ENCODE assay signal across 1 cellular context in the genomic region with DNA sequence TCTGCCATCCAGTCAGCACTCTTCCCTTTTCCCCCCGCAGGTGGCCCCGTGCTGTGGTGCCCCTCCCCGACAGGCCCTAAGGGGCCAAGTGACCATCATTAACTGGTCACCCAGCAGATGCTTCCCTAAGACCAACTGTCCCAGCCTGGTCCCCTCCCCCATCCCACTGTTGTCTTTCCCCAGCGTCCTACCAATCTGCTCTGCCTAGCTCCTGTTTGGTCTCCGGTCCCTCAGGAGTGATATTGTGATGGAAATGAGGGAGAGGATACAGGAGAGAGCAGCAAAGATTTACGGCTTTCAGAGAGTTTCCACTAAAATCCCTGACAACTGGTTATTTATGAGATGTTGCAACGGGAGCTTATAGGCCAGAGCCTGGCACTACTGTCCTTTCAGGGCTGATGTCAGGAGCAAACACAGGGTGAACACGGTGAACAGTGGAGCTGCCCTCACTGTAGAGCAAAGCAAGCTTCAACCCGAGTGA.
TF ChIP-seq lines count a peak whose summit lies in the region.

No MANE protein-coding gene starts in this region.

TF ChIP-seq in HEK293T, 16 proteins besides CTCF, POLR2A, EP300 and RAD21:
- TF ChIP-seq PKNOX1 (IDR thresholded peaks at IDR 0.05) (peak; percentile 71), L3MBTL2 (conservative IDR thresholded peaks at IDR 0.05) (no peak)
